9 cellular contexts compared by ENCODE assay signal in genomic region chr7:152522551-152522950, GRCh38.
DNase-seq lines count a peak whose midpoint lies in the region; ATAC-seq, FAIRE-seq and TF ChIP-seq lines count a peak whose summit lies in the region.
"Had no signal": no experiment of that assay in that cellular context is flagged by ENCODE, and none has a peak within 500 bp of the region (broad histone marks: within the 10 kb centered on the region; RNA-seq: fewer than 3 reads in every experiment).

No MANE protein-coding gene starts in this region.

- TF ChIP-seq CTCF in A549 (IDR thresholded peaks at IDR 0.05) (no peak), body of pancreas (IDR thresholded peaks at IDR 0.05) (no peak), spleen (IDR thresholded peaks at IDR 0.05 in 8 of 11, conservative IDR thresholded peaks at IDR 0.05 in 3 of 11) (no peak)

- no peaks in the 10 kb centered on the region for H4K20me1 ChIP-seq in Karpas-422 (ENCODE audit: insufficient read depth, low read depth, low read length)

- whole genome bisulfite sequencing in A549 (ENCODE audit: missing lambda C conversion rate), result 62% methylated on average over 5 of the region's 6 CpGs
- 0 to 1% methylated on average over 5 to 6 of the region's 6 CpGs for WGBS in body of pancreas, 2 donors
- 5 to 7% (median 7%) methylated on average over 6 of the region's 6 CpGs for WGBS in spleen, 5 donors

- no peak overlapping the region for H3K9ac ChIP-seq in Karpas-422 (ENCODE audit: low read length)

- H3K9me3 ChIP-seq in A549 (peaks cover 10% of the 10 kb centered on the region), body of pancreas (peaks cover 0 to 9% (median 0%) of the 10 kb centered on the region in 3 donors), Karpas-422 (ENCODE audit: low read length) (peaks cover 7% of the 10 kb centered on the region), spleen (peaks cover 0 to 18% (median 13%) of the 10 kb centered on the region in 8 donors)

- H3K9me2 ChIP-seq in Karpas-422 (replicated peaks; ENCODE audit: insufficient read depth, low read length), result no peaks in the 10 kb centered on the region

- H3K36me3 ChIP-seq in body of pancreas (replicated peaks in 1 of 2; ENCODE audit: insufficient read depth in 1 of 2, low read depth in 2 of 2) (no peaks in the 10 kb centered on the region), Karpas-422 (ENCODE audit: insufficient read depth, low read length) (peaks cover 6% of the 10 kb centered on the region; the same call in 1 of the 2 replicates), spleen (no peaks in the 10 kb centered on the region)

- ATAC-seq in A549, result no peak
- ATAC-seq in body of pancreas, result peak; percentile 45

- POLR2A ChIA-PET in A549 (lab: Yijun Ruan, JAX), result no interaction called here

- H3K27me3 ChIP-seq in body of pancreas, result no peaks in the 10 kb centered on the region
- H3K27me3 ChIP-seq in Karpas-422 (ENCODE audit: low read length), result no peaks in the 10 kb centered on the region; the same call in 1 of the 2 replicates
- H3K27me3 ChIP-seq in spleen (replicated peaks in 1 of 7), result peaks cover 0 to 8% (median 0%) of the 10 kb centered on the region in 7 donors

- H3K4me3 ChIP-seq in A549, result no peak overlapping the region
- no peak overlapping the region for H3K4me3 ChIP-seq in body of pancreas
- H3K4me3 ChIP-seq in Karpas-422 (ENCODE audit: low read length), result no peak overlapping the region
- peak overlapping the region in 3 of 8 donors; percentile 10 to 56 (median 33) for H3K4me3 ChIP-seq in spleen

- no peaks in the 10 kb centered on the region for H3K79me2 ChIP-seq in Karpas-422 (ENCODE audit: low read length)

- CTCF ChIA-PET in A549 (lab: Yijun Ruan, JAX), result interaction anchor here (1.1 kb wide), 1 partner anchor 14 kb away, joined by 3 read pairs; no protein-coding TSS in a partner anchor

- intact Hi-C loops in body of pancreas (cut with DNase I), result no loop called here
- intact Hi-C loops in spleen (cut with DNase I; ENCODE audit: low total_unique reads), result no loop called here

- no peak for FAIRE-seq in A549 (lab: Jason Lieb, UNC)

- peak overlapping the region; percentile 65 to 75; a peak in 3 of 6 replicates for H3K27ac ChIP-seq in A549
- H3K27ac ChIP-seq in body of pancreas, result no peak overlapping the region
- H3K27ac ChIP-seq in Karpas-422 (ENCODE audit: low read length), result no peak overlapping the region
- H3K27ac ChIP-seq in spleen, result no peak overlapping the region
- H3K27ac ChIP-seq: C4-2B had no signal

- peaks cover 18% of the 10 kb centered on the region for H3K4me1 ChIP-seq in A549
- H3K4me1 ChIP-seq in body of pancreas, result peaks cover 13% of the 10 kb centered on the region
- H3K4me1 ChIP-seq in Karpas-422 (ENCODE audit: low read length), result no peaks in the 10 kb centered on the region
- peaks cover 0 to 17% (median 5%) of the 10 kb centered on the region in 6 donors for H3K4me1 ChIP-seq in spleen

- no peak for DNase-seq in A549 (ENCODE audit: low read depth in 1 of 2, low spot score in 1 of 2)
- DNase-seq in NCI-H2081 (lab: John Stamatoyannopoulos, UW), result peak; percentile 74 to 75
- peak in 2 of 4 donors; percentile 11 to 23 for DNase-seq in body of pancreas
- peak; percentile 33 to 54 for DNase-seq in lung microvascular endothelial cell (ENCODE audit: low read depth in 2 of 2)
- no peak for DNase-seq in Karpas-422
- no peak for DNase-seq in H4 (ENCODE audit: low spot score)
- DNase-seq in stimulated activated CD4-positive, alpha-beta T cell treated with anti-CD3 and anti-CD28 coated beads, Interleukin-4, amount 100 ng/mL, for 1 hour, result no peak
- no peak for DNase-seq in spleen

- TF ChIP-seq POLR2A in A549 (IDR thresholded peaks at IDR 0.05; ENCODE audit: low read length), result no peak
- no peak for TF ChIP-seq POLR2A in body of pancreas (IDR thresholded peaks at IDR 0.05)
- no peak for TF ChIP-seq POLR2A in spleen (IDR thresholded peaks at IDR 0.05)

- no peak overlapping the region for H2AFZ ChIP-seq in Karpas-422 (ENCODE audit: low read length)

- H3K4me2 ChIP-seq in A549, result peak overlapping the region; percentile 50
- H3K4me2 ChIP-seq in Karpas-422 (ENCODE audit: low read depth, low read length, poor library complexity, severe bottlenecking), result no peak overlapping the region

- no peak for TF ChIP-seq EP300 in A549 (IDR thresholded peaks at IDR 0.05)

- TF ChIP-seq RAD21 in A549 (conservative IDR thresholded peaks at IDR 0.05 in 1 of 2, IDR thresholded peaks at IDR 0.05 in 1 of 2), result no peak

TF ChIP-seq in A549, 52 proteins besides CTCF, POLR2A, EP300 and RAD21:
- no peak for TF ChIP-seq KDM5A (IDR thresholded peaks at IDR 0.05)
- TF ChIP-seq ZNF302 (CRISPR knock-in tag; IDR thresholded peaks at IDR 0.05), result no peak
- no peak for TF ChIP-seq SREBF2 (IDR thresholded peaks at IDR 0.05)
- no peak for TF ChIP-seq SMC3 (IDR thresholded peaks at IDR 0.05)
- no peak for TF ChIP-seq HDAC2 (IDR thresholded peaks at IDR 0.05)
- no peak for TF ChIP-seq MAX (IDR thresholded peaks at IDR 0.05)
- TF ChIP-seq MYC (IDR thresholded peaks at IDR 0.05; ENCODE audit: borderline replicate concordance, low read length), result no peak
- no peak for TF ChIP-seq BHLHE40 (IDR thresholded peaks at IDR 0.05; ENCODE audit: low read depth, low read length)
- TF ChIP-seq MAZ (IDR thresholded peaks at IDR 0.05; ENCODE audit: borderline replicate concordance, low read depth, low read length), result no peak

Comparison
In these comparisons a context has a peak if more than half of its experiments do, and no peak if none do; other contexts are left out.
1. DNase-seq: peak in NCI-H2081 (2 of 2) and lung microvascular endothelial cell (2 of 2); none in A549 (0 of 2), Karpas-422 (single experiment), H4 (single experiment), stimulated activated CD4-positive, alpha-beta T cell treated with anti-CD3 and anti-CD28 coated beads, Interleukin-4, amount 100 ng/mL, for 1 hour (single experiment) and spleen (single experiment).
2. H3K27ac ChIP-seq: peak in A549 (2 of 2); none in body of pancreas (0 of 4), Karpas-422 (single experiment) and spleen (0 of 8).